ENCODE assay signal across 1 cellular context in genomic region chr19:51607920-51608562, GRCh38.
TF ChIP-seq lines count a peak whose summit lies in the region.

No MANE protein-coding gene starts in this region.

TF ChIP-seq in HepG2, 621 proteins besides CTCF, POLR2A, EP300 and RAD21 (continued from another document and continues in another):
- peak; percentile 93; the same call in 1 of the 2 replicates for TF ChIP-seq ETS1 (CRISPR knock-in tag; IDR thresholded peaks at IDR 0.05)
- TF ChIP-seq IRF2 (CRISPR knock-in tag; IDR thresholded peaks at IDR 0.05) = peak; percentile 75
- peak; percentile 74 for TF ChIP-seq ISL2 (CRISPR knock-in tag; IDR thresholded peaks at IDR 0.05)
- TF ChIP-seq ZNF124 (CRISPR knock-in tag; IDR thresholded peaks at IDR 0.05) = peak; percentile 98
- TF ChIP-seq TBX3 (IDR thresholded peaks at IDR 0.05; ENCODE audit: borderline replicate concordance) = no peak
- peak; percentile 87; the same call in 1 of the 2 replicates for TF ChIP-seq MAF1 (CRISPR knock-in tag; IDR thresholded peaks at IDR 0.05; ENCODE audit: borderline replicate concordance)
- TF ChIP-seq JUNB (CRISPR knock-in tag; IDR thresholded peaks at IDR 0.05; ENCODE audit: borderline replicate concordance) = peak; percentile 81
- peak; percentile 51; the same call in 1 of the 2 replicates for TF ChIP-seq HNF1B (CRISPR knock-in tag; IDR thresholded peaks at IDR 0.05)
- TF ChIP-seq FLYWCH1 (CRISPR knock-in tag; IDR thresholded peaks at IDR 0.05) = no peak
- peak; percentile 73; the same call in 1 of the 2 replicates for TF ChIP-seq ZC3H13 (CRISPR knock-in tag; IDR thresholded peaks at IDR 0.05)
- peak; percentile 67; the same call in 1 of the 2 replicates for TF ChIP-seq ZNF318 (CRISPR knock-in tag; IDR thresholded peaks at IDR 0.05)
- peak; percentile 87; the same call in 1 of the 2 replicates for TF ChIP-seq E2F2 (CRISPR knock-in tag; IDR thresholded peaks at IDR 0.05; ENCODE audit: borderline replicate concordance)
- TF ChIP-seq SP2 (CRISPR knock-in tag; IDR thresholded peaks at IDR 0.05) = no peak
- TF ChIP-seq ZNF616 (CRISPR knock-in tag; IDR thresholded peaks at IDR 0.05; ENCODE audit: low read depth) = peak; percentile 88; the same call in 1 of the 2 replicates
- TF ChIP-seq DNMT1 (CRISPR knock-in tag; IDR thresholded peaks at IDR 0.05) = no peak
- no peak for TF ChIP-seq THYN1 (CRISPR knock-in tag; IDR thresholded peaks at IDR 0.05; ENCODE audit: borderline replicate concordance, low read depth)
- peak; percentile 92; the same call in 1 of the 2 replicates for TF ChIP-seq ZNF264 (CRISPR knock-in tag; IDR thresholded peaks at IDR 0.05)
- TF ChIP-seq ZNF281 (CRISPR knock-in tag; IDR thresholded peaks at IDR 0.05; ENCODE audit: borderline replicate concordance) = peak; percentile 66; the same call in 1 of the 2 replicates
- TF ChIP-seq CCAR2 (optimal IDR thresholded peaks at IDR 0.05; ENCODE audit: low read depth, low read length) = no peak
- no peak for TF ChIP-seq ZUFSP (CRISPR knock-in tag; IDR thresholded peaks at IDR 0.05; ENCODE audit: borderline replicate concordance)
- no peak for TF ChIP-seq RCOR2 (CRISPR knock-in tag; IDR thresholded peaks at IDR 0.05)
- peak; percentile 95; the same call in 1 of the 2 replicates for TF ChIP-seq ZFP37 (CRISPR knock-in tag; IDR thresholded peaks at IDR 0.05; ENCODE audit: borderline replicate concordance)
- peak; percentile 94; the same call in 1 of the 2 replicates for TF ChIP-seq AHR (CRISPR knock-in tag; IDR thresholded peaks at IDR 0.05)
- TF ChIP-seq CAMTA2 (CRISPR knock-in tag; IDR thresholded peaks at IDR 0.05; ENCODE audit: borderline replicate concordance) = peak; percentile 65; the same call in 1 of the 2 replicates
- TF ChIP-seq ZNF335 (CRISPR knock-in tag; IDR thresholded peaks at IDR 0.05) = peak; percentile 90
- TF ChIP-seq YEATS2 (CRISPR knock-in tag; IDR thresholded peaks at IDR 0.05; ENCODE audit: borderline replicate concordance) = peak; percentile 78; the same call in 1 of the 2 replicates
- no peak for TF ChIP-seq STAT6 (CRISPR knock-in tag; IDR thresholded peaks at IDR 0.05; ENCODE audit: borderline replicate concordance)
- TF ChIP-seq SETDB1 (CRISPR knock-in tag; IDR thresholded peaks at IDR 0.05; ENCODE audit: borderline replicate concordance) = no peak
